ENCODE assay signal across 9 cellular contexts in the genomic region with DNA sequence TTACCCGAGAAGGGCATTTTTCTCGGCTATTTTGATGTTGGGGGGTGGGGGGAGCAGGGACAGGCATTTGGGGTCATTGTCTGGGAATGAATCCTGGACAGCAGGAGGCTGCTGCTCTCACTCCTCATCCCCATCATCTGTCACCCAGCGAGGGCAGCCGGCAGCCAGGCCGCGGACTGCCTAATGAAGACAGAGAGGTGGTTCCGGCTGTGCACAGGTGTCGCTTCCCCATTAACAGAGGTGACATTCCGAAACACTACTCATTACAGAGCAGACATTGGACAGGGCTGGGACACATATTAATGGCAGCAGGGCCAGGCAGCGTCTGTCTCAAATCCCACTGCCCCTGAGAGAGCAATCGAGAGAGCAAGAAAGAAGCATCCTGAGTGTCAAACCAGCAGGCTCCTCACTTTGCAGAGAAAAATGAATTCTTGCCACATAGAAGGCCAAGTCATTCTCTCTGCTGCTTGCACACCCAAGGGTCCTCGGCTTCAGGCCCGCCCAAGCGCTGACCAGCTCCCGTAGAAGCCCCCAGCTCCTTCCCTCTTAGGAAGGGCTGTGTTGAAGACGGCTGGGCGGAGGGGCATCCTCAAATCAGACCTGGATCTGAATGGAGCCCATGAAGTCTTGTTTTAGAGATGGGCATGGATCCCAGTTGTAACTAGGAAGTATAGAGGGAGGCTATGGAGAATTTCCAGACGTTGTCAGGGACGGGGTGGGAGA. TPM values are rescaled to one million over a fixed set of nuclear protein-coding genes. Genes with fewer than 3 reads are reported as not detected.
DNase-seq lines count a peak whose midpoint lies in the region; ATAC-seq and TF ChIP-seq lines count a peak whose summit lies in the region.
"Had no signal": no experiment of that assay in that cellular context is flagged by ENCODE, and none has a peak within 500 bp of the region (broad histone marks: within the 10 kb centered on the region; RNA-seq: fewer than 3 reads in every experiment).

No MANE protein-coding gene starts in this region.

- H3K4me1 Mint-ChIP-seq in Calu3 (ENCODE audit: low read depth, unreplicated experiment) (peaks cover 8% of the 10 kb centered on the region), T-cell (peaks cover 10 to 14% (median 12%) of the 10 kb centered on the region in 3 donors), osteocyte (ENCODE audit: unreplicated experiment) (peaks cover 9% of the 10 kb centered on the region)

- peak overlapping the region; percentile 64 for H2AFZ ChIP-seq in fibroblast of lung (ENCODE audit: low read length)

- BruUV-seq in Calu3 (replicated peaks; lab: Mats Ljungman, UMichigan): no TSS peak

- no peaks in the 10 kb centered on the region for H3K79me2 ChIP-seq in fibroblast of lung (ENCODE audit: control insufficient read depth, insufficient read depth, low read length)

- no peak overlapping the region for H3K4me2 ChIP-seq in fibroblast of lung (ENCODE audit: extremely low read depth, insufficient read depth, low read length)

- CTCF ChIA-PET in Calu3 (lab: Charles Lee) (interaction anchor here (0.6 to 2.2 kb wide), 13 partner anchors 12 to 156 kb away, joined by 3 to 23 read pairs (median 7); no protein-coding TSS in a partner anchor), T-cell (lab: Charles Lee) (interaction anchor here (0.6 to 1.9 kb wide), 9 partner anchors 9 to 76 kb away, joined by 3 to 12 read pairs (median 3); no protein-coding TSS in a partner anchor)

- no peak overlapping the region for H3K27ac ChIP-seq in fibroblast of lung (ENCODE audit: insufficient read depth, low read length)

- ATAC-seq in T-cell (replicated peaks in 1 of 4) (no peak), GM21390 (IDR thresholded peaks at IDR 0.05; ENCODE audit: unreplicated experiment) (no peak)

- no peaks in the 10 kb centered on the region for H3K4me1 ChIP-seq in fibroblast of lung (ENCODE audit: control insufficient read depth, extremely low read depth, insufficient read depth, low read length)

- no peak overlapping the region for H3K27ac Mint-ChIP-seq in Calu3 (ENCODE audit: unreplicated experiment)
- H3K27ac Mint-ChIP-seq in T-cell: peak overlapping the region; percentile 61 to 78
- no peak overlapping the region for H3K27ac Mint-ChIP-seq in osteocyte (ENCODE audit: unreplicated experiment)

- no peaks in the 10 kb centered on the region for H3K9me3 ChIP-seq in fibroblast of lung (ENCODE audit: control insufficient read depth, insufficient read depth, low read depth, low read length)

- H3K27me3 Mint-ChIP-seq in Calu3 (ENCODE audit: unreplicated experiment) (peaks cover 74% of the 10 kb centered on the region), T-cell (peaks cover 11 to 16% of the 10 kb centered on the region in 2 donors), osteocyte (ENCODE audit: unreplicated experiment) (peaks cover 73% of the 10 kb centered on the region)

- H3K4me3 ChIP-seq in fibroblast of lung (replicated peaks in 1 of 4; ENCODE audit: control extremely low read depth in 1 of 4, insufficient read depth in 1 of 4, low read depth in 3 of 4, low read length in 4 of 4): peak overlapping the region in 1 of 4 experiments; percentile 51

- no peaks in the 10 kb centered on the region for H3K36me3 ChIP-seq in fibroblast of lung (ENCODE audit: control insufficient read depth, insufficient read depth, low read length)

- no peaks in the 10 kb centered on the region for H3K9me3 Mint-ChIP-seq in Calu3 (ENCODE audit: low read depth, unreplicated experiment)
- no peaks in the 10 kb centered on the region for H3K9me3 Mint-ChIP-seq in T-cell
- H3K9me3 Mint-ChIP-seq in osteocyte (ENCODE audit: unreplicated experiment): no peaks in the 10 kb centered on the region

- no peak overlapping the region for H3K9ac ChIP-seq in fibroblast of lung (ENCODE audit: insufficient read depth, low read length)

- H3K36me3 Mint-ChIP-seq in Calu3 (ENCODE audit: insufficient read depth, unreplicated experiment) (peaks cover 22% of the 10 kb centered on the region), T-cell (no peaks in the 10 kb centered on the region), osteocyte (ENCODE audit: unreplicated experiment) (no peaks in the 10 kb centered on the region)

- H4K20me1 ChIP-seq in fibroblast of lung (ENCODE audit: control insufficient read depth, extremely low read depth, insufficient read depth, low read length): no peaks in the 10 kb centered on the region

- POLR2A ChIA-PET in T-cell (lab: Charles Lee): no interaction called here

- H3K27me3 ChIP-seq in fibroblast of lung (ENCODE audit: control insufficient read depth, insufficient read depth, low read length): peaks cover 19% of the 10 kb centered on the region

- intact Hi-C loops in Calu3 (cut with micrococcal nuclease; ENCODE audit: unreplicated experiment): loop anchor here (2.0 to 5.0 kb wide), 2 partner anchors 33 to 93 kb away; no protein-coding TSS in a partner anchor

- H3K4me3 Mint-ChIP-seq in Calu3 (ENCODE audit: low read depth, unreplicated experiment) (peak overlapping the region; percentile 63), T-cell (peak overlapping the region; percentile 26 to 79 (median 78)), osteocyte (ENCODE audit: unreplicated experiment) (peak overlapping the region; percentile 74)

- no peak for DNase-seq in Calu3
- DNase-seq in T-cell: no peak
- DNase-seq in fibroblast of lung (ENCODE audit: low read depth in 2 of 2): no peak
- no peak for DNase-seq in osteocyte (ENCODE audit: extremely low spot score, unreplicated experiment)
- DNase-seq in NCI-H446 (lab: John Stamatoyannopoulos, UW): no peak
- DNase-seq in H4 (ENCODE audit: low spot score): no peak
- no peak for DNase-seq in putamen (ENCODE audit: low spot score)

- TF ChIP-seq CTCF in Calu3 (IDR thresholded peaks at IDR 0.05; ENCODE audit: unreplicated experiment) (no peak), fibroblast of lung (conservative IDR thresholded peaks at IDR 0.05 in 1 of 2, IDR thresholded peaks at IDR 0.05 in 1 of 2; ENCODE audit: low read depth in 1 of 2, low read length in 2 of 2) (no peak), osteocyte (IDR thresholded peaks at IDR 0.05) (no peak)

RNA-seq across cellular contexts. Expression of gene LEMD1, which starts 8.0 kb away (rescaled TPM):
- 15.3 and 17.2 TPM in 2 replicates for total RNA-seq in Calu3 (2022)
- under 1 TPM in 2 of 5 donors, not detected in 3; 0.69 to 0.98 TPM for total RNA-seq in T-cell
- total RNA-seq in fibroblast of lung: not detected in 2 replicates
- not detected in 2 replicates for polyA plus RNA-seq in fibroblast of lung
- polyA plus RNA-seq in fibroblast of lung (2012): not detected in 2 replicates
- not detected in 2 replicates for polyA minus RNA-seq in fibroblast of lung (ENCODE audit: low replicate concordance)
- not detected in 2 replicates for total RNA-seq in osteocyte
- 1.5 TPM in 2 replicates for total RNA-seq in H4 (2014; rRNA removed; shearing (Covaris generic))

RNA-seq across cellular contexts. Expression of gene BLACAT1, which starts 25.9 kb away (rescaled TPM):
- total RNA-seq in Calu3 (2022) (14.2 TPM in 2 replicates), T-cell (under 1 TPM in 3 of 5 donors, not detected in 2; 0.16 to 0.60 (median 0.30) TPM), fibroblast of lung (not detected in 2 replicates), osteocyte (not detected in 2 replicates)
- not detected in 2 replicates for polyA plus RNA-seq in fibroblast of lung
- not detected in 2 replicates for polyA plus RNA-seq in fibroblast of lung (2012)
- not detected in 2 replicates for polyA minus RNA-seq in fibroblast of lung (ENCODE audit: low replicate concordance)
- total RNA-seq in H4 (2014; rRNA removed; shearing (Covaris generic)): 0.66 and 0.89 TPM in 2 replicates
- total RNA-seq: mononuclear cell had no signal

Comparison
In these comparisons a context has a peak if more than half of its experiments do, and no peak if none do; other contexts are left out.
1. H3K27ac Mint-ChIP-seq: peak in T-cell (2 of 2); none in Calu3 (single experiment) and osteocyte (single experiment).
2. Peak in every context shown above with its lines, with median percentiles within 50 percentile points of each other: H3K4me3 Mint-ChIP-seq.